In the genomic region with DNA sequence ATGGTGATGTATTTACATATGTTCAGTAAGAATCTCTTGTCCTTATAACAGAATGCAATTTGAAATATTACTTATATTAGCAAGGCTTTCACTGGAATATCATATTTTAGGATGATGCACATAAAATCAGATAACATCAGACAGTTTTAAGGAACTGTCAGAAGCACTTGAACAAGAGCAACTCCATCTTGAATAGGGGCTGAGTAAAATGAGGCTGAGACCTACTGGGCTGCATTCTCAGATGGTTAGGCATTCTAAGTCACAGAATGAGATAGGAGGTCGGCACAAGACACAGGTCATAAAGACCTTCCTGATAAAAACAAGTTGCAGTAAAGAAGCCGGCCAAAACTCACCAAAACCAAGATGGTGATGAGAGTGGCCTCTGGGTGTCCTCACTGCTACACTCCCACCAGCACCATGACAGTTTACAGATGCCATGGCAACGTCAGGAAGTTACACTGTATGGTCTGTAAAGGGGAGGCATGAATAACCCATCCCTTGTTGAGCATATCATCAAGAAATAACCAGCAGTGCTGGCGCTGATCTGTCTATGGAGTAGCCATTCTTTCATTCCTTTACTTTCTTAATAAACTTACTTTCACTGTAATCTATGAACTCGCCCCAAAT, we compare ENCODE assay signal across 1 cellular context.
TF ChIP-seq lines count a peak whose summit lies in the region.

No MANE protein-coding gene starts in this region.

TF ChIP-seq in HCT116, 20 proteins besides CTCF, POLR2A, EP300 and RAD21 (continued from another document):
- TF ChIP-seq EZH2phosphoT487 (IDR thresholded peaks at IDR 0.05; ENCODE audit: borderline replicate concordance) (no peak), YY1 (IDR thresholded peaks at IDR 0.05; ENCODE audit: extremely low read depth, insufficient replicate concordance, low read depth, low read length) (no peak), SIN3A (IDR thresholded peaks at IDR 0.05; ENCODE audit: low read depth) (no peak), CBX3 (IDR thresholded peaks at IDR 0.05; ENCODE audit: low read depth) (no peak), POLR2AphosphoS5 (IDR thresholded peaks at IDR 0.05; ENCODE audit: low read depth, low read length) (no peak), FOSL1 (IDR thresholded peaks at IDR 0.05; ENCODE audit: low read depth) (no peak), MAX (IDR thresholded peaks at IDR 0.05) (no peak), JUND (IDR thresholded peaks at IDR 0.05) (no peak), ZNF274 (IDR thresholded peaks at IDR 0.05; ENCODE audit: low read depth, low read length) (no peak), SRF (IDR thresholded peaks at IDR 0.05; ENCODE audit: low read depth) (no peak)
TF ChIP-seq in HCT116: peak in this region for 0.
